1 cellular context compared by ENCODE assay signal in the genomic region with DNA sequence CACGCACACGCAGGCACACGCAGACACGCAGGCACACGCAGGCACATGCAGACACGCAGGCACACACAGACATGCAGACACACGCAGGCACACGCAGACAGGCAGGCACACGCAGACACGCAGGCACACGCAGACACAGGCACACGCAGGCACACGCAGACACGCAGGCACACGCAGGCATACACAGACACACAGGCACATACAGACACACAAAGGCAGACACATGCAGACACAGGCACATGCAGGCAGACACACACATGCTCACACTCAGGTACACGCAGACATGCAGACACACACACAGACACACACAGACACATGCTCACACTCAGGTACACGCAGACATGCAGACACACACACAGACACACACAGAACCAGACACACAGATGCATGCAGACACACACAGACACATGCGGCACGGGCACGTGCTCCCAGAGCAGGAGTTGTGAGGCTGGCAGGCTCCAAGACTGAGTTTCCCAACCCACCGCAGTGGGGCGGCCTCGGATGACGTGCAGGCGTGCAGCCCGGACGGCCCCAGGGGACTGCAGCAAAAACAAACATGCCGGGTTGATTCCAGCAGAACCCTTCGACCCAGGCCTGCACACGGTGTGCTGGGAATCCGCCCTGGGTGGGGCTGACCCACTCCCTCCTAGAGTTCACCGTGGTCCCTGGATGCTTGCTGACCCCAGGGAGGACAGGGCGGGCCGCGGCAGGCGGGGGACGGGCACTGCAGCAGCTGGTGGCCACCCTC.
TF ChIP-seq lines count a peak whose summit lies in the region.

No MANE protein-coding gene starts in this region.

TF ChIP-seq in HepG2, 621 proteins besides CTCF, POLR2A, EP300 and RAD21 (continued from another document and continues in another):
- no peak for TF ChIP-seq DNMT3B (CRISPR knock-in tag; conservative IDR thresholded peaks at IDR 0.05)
- TF ChIP-seq, protein P1, sequence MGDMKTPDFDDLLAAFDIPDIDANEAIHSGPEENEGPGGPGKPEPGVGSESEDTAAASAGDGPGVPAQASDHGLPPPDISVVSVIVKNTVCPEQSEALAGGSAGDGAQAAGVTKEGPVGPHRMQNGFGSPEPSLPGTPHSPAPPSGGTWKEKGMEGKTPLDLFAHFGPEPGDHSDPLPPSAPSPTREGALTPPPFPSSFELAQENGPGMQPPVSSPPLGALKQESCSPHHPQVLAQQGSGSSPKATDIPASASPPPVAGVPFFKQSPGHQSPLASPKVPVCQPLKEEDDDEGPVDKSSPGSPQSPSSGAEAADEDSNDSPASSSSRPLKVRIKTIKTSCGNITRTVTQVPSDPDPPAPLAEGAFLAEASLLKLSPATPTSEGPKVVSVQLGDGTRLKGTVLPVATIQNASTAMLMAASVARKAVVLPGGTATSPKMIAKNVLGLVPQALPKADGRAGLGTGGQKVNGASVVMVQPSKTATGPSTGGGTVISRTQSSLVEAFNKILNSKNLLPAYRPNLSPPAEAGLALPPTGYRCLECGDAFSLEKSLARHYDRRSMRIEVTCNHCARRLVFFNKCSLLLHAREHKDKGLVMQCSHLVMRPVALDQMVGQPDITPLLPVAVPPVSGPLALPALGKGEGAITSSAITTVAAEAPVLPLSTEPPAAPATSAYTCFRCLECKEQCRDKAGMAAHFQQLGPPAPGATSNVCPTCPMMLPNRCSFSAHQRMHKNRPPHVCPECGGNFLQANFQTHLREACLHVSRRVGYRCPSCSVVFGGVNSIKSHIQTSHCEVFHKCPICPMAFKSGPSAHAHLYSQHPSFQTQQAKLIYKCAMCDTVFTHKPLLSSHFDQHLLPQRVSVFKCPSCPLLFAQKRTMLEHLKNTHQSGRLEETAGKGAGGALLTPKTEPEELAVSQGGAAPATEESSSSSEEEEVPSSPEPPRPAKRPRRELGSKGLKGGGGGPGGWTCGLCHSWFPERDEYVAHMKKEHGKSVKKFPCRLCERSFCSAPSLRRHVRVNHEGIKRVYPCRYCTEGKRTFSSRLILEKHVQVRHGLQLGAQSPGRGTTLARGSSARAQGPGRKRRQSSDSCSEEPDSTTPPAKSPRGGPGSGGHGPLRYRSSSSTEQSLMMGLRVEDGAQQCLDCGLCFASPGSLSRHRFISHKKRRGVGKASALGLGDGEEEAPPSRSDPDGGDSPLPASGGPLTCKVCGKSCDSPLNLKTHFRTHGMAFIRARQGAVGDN (CRISPR knock-in tag; IDR thresholded peaks at IDR 0.05), result peak; percentile 98
- no peak for TF ChIP-seq MAF1 (CRISPR knock-in tag; IDR thresholded peaks at IDR 0.05; ENCODE audit: borderline replicate concordance)
- no peak for TF ChIP-seq MBD4 (IDR thresholded peaks at IDR 0.05; ENCODE audit: borderline replicate concordance, low read length)
- TF ChIP-seq ZNF335 (CRISPR knock-in tag; IDR thresholded peaks at IDR 0.05), result no peak
- no peak for TF ChIP-seq CC2D1A (CRISPR knock-in tag; IDR thresholded peaks at IDR 0.05)
- TF ChIP-seq KAT7 (CRISPR knock-in tag; IDR thresholded peaks at IDR 0.05; ENCODE audit: borderline replicate concordance), result no peak
- 0 out of 2 replicates have a peak, but pooled peaks have one; percentile 45 for TF ChIP-seq ZKSCAN8 (CRISPR knock-in tag; IDR thresholded peaks at IDR 0.05; ENCODE audit: borderline replicate concordance)
- TF ChIP-seq NFIB (CRISPR knock-in tag; IDR thresholded peaks at IDR 0.05; ENCODE audit: borderline replicate concordance), result no peak
- TF ChIP-seq MTA3 (CRISPR knock-in tag; IDR thresholded peaks at IDR 0.05), result no peak
- TF ChIP-seq EZH2 (conservative IDR thresholded peaks at IDR 0.05; ENCODE audit: low read depth, low read length), result no peak
- TF ChIP-seq ZNF367 (CRISPR knock-in tag; IDR thresholded peaks at IDR 0.05; ENCODE audit: borderline replicate concordance), result no peak
- TF ChIP-seq NFE2L1 (CRISPR knock-in tag; IDR thresholded peaks at IDR 0.05; ENCODE audit: borderline replicate concordance), result no peak
- TF ChIP-seq ZNF713 (CRISPR knock-in tag; IDR thresholded peaks at IDR 0.05), result peak; percentile 81; the same call in 1 of the 2 replicates
- TF ChIP-seq, protein P2, sequence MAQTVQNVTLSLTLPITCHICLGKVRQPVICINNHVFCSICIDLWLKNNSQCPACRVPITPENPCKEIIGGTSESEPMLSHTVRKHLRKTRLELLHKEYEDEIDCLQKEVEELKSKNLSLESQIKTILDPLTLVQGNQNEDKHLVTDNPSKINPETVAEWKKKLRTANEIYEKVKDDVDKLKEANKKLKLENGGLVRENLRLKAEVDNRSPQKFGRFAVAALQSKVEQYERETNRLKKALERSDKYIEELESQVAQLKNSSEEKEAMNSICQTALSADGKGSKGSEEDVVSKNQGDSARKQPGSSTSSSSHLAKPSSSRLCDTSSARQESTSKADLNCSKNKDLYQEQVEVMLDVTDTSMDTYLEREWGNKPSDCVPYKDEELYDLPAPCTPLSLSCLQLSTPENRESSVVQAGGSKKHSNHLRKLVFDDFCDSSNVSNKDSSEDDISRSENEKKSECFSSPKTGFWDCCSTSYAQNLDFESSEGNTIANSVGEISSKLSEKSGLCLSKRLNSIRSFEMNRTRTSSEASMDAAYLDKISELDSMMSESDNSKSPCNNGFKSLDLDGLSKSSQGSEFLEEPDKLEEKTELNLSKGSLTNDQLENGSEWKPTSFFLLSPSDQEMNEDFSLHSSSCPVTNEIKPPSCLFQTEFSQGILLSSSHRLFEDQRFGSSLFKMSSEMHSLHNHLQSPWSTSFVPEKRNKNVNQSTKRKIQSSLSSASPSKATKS (CRISPR knock-in tag; IDR thresholded peaks at IDR 0.05), result no peak
- TF ChIP-seq, protein P3, sequence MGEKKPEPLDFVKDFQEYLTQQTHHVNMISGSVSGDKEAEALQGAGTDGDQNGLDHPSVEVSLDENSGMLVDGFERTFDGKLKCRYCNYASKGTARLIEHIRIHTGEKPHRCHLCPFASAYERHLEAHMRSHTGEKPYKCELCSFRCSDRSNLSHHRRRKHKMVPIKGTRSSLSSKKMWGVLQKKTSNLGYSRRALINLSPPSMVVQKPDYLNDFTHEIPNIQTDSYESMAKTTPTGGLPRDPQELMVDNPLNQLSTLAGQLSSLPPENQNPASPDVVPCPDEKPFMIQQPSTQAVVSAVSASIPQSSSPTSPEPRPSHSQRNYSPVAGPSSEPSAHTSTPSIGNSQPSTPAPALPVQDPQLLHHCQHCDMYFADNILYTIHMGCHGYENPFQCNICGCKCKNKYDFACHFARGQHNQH (CRISPR knock-in tag; IDR thresholded peaks at IDR 0.05), result peak; percentile 52; the same call in 1 of the 2 replicates
- TF ChIP-seq MEF2D (CRISPR knock-in tag; IDR thresholded peaks at IDR 0.05), result peak; percentile 60; the same call in 1 of the 2 replicates
- TF ChIP-seq FOXO1 (CRISPR knock-in tag; IDR thresholded peaks at IDR 0.05), result peak; percentile 49; the same call in 1 of the 2 replicates
- TF ChIP-seq TEAD2 (CRISPR knock-in tag; IDR thresholded peaks at IDR 0.05), result no peak
- TF ChIP-seq ATF7 (IDR thresholded peaks at IDR 0.05), result no peak
- TF ChIP-seq ATF7 (CRISPR knock-in tag; IDR thresholded peaks at IDR 0.05), result peak; percentile 94; the same call in 1 of the 2 replicates
- no peak for TF ChIP-seq NKX3-1 (CRISPR knock-in tag; IDR thresholded peaks at IDR 0.05)
- no peak for TF ChIP-seq ZNF432 (CRISPR knock-in tag; IDR thresholded peaks at IDR 0.05; ENCODE audit: borderline replicate concordance)
- no peak for TF ChIP-seq HOXA9 (CRISPR knock-in tag; IDR thresholded peaks at IDR 0.05; ENCODE audit: borderline replicate concordance)
- no peak for TF ChIP-seq ZBTB8A (CRISPR knock-in tag; IDR thresholded peaks at IDR 0.05; ENCODE audit: borderline replicate concordance, low read depth)
- TF ChIP-seq POLR2AphosphoS2 (IDR thresholded peaks at IDR 0.05; ENCODE audit: low read depth, low read length), result no peak
- TF ChIP-seq, protein P4, sequence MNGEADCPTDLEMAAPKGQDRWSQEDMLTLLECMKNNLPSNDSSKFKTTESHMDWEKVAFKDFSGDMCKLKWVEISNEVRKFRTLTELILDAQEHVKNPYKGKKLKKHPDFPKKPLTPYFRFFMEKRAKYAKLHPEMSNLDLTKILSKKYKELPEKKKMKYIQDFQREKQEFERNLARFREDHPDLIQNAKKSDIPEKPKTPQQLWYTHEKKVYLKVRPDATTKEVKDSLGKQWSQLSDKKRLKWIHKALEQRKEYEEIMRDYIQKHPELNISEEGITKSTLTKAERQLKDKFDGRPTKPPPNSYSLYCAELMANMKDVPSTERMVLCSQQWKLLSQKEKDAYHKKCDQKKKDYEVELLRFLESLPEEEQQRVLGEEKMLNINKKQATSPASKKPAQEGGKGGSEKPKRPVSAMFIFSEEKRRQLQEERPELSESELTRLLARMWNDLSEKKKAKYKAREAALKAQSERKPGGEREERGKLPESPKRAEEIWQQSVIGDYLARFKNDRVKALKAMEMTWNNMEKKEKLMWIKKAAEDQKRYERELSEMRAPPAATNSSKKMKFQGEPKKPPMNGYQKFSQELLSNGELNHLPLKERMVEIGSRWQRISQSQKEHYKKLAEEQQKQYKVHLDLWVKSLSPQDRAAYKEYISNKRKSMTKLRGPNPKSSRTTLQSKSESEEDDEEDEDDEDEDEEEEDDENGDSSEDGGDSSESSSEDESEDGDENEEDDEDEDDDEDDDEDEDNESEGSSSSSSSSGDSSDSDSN (CRISPR knock-in tag; IDR thresholded peaks at IDR 0.05), result peak; percentile 68
- TF ChIP-seq, protein P5, sequence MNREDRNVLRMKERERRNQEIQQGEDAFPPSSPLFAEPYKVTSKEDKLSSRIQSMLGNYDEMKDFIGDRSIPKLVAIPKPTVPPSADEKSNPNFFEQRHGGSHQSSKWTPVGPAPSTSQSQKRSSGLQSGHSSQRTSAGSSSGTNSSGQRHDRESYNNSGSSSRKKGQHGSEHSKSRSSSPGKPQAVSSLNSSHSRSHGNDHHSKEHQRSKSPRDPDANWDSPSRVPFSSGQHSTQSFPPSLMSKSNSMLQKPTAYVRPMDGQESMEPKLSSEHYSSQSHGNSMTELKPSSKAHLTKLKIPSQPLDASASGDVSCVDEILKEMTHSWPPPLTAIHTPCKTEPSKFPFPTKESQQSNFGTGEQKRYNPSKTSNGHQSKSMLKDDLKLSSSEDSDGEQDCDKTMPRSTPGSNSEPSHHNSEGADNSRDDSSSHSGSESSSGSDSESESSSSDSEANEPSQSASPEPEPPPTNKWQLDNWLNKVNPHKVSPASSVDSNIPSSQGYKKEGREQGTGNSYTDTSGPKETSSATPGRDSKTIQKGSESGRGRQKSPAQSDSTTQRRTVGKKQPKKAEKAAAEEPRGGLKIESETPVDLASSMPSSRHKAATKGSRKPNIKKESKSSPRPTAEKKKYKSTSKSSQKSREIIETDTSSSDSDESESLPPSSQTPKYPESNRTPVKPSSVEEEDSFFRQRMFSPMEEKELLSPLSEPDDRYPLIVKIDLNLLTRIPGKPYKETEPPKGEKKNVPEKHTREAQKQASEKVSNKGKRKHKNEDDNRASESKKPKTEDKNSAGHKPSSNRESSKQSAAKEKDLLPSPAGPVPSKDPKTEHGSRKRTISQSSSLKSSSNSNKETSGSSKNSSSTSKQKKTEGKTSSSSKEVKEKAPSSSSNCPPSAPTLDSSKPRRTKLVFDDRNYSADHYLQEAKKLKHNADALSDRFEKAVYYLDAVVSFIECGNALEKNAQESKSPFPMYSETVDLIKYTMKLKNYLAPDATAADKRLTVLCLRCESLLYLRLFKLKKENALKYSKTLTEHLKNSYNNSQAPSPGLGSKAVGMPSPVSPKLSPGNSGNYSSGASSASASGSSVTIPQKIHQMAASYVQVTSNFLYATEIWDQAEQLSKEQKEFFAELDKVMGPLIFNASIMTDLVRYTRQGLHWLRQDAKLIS (CRISPR knock-in tag; IDR thresholded peaks at IDR 0.05), result no peak
- 0 out of 2 replicates have a peak, but pooled peaks have one; percentile 29 for TF ChIP-seq ELF3 (CRISPR knock-in tag; IDR thresholded peaks at IDR 0.05)
- TF ChIP-seq, protein P6, sequence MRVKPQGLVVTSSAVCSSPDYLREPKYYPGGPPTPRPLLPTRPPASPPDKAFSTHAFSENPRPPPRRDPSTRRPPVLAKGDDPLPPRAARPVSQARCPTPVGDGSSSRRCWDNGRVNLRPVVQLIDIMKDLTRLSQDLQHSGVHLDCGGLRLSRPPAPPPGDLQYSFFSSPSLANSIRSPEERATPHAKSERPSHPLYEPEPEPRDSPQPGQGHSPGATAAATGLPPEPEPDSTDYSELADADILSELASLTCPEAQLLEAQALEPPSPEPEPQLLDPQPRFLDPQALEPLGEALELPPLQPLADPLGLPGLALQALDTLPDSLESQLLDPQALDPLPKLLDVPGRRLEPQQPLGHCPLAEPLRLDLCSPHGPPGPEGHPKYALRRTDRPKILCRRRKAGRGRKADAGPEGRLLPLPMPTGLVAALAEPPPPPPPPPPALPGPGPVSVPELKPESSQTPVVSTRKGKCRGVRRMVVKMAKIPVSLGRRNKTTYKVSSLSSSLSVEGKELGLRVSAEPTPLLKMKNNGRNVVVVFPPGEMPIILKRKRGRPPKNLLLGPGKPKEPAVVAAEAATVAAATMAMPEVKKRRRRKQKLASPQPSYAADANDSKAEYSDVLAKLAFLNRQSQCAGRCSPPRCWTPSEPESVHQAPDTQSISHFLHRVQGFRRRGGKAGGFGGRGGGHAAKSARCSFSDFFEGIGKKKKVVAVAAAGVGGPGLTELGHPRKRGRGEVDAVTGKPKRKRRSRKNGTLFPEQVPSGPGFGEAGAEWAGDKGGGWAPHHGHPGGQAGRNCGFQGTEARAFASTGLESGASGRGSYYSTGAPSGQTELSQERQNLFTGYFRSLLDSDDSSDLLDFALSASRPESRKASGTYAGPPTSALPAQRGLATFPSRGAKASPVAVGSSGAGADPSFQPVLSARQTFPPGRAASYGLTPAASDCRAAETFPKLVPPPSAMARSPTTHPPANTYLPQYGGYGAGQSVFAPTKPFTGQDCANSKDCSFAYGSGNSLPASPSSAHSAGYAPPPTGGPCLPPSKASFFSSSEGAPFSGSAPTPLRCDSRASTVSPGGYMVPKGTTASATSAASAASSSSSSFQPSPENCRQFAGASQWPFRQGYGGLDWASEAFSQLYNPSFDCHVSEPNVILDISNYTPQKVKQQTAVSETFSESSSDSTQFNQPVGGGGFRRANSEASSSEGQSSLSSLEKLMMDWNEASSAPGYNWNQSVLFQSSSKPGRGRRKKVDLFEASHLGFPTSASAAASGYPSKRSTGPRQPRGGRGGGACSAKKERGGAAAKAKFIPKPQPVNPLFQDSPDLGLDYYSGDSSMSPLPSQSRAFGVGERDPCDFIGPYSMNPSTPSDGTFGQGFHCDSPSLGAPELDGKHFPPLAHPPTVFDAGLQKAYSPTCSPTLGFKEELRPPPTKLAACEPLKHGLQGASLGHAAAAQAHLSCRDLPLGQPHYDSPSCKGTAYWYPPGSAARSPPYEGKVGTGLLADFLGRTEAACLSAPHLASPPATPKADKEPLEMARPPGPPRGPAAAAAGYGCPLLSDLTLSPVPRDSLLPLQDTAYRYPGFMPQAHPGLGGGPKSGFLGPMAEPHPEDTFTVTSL (CRISPR knock-in tag; IDR thresholded peaks at IDR 0.05; ENCODE audit: borderline replicate concordance), result no peak
- TF ChIP-seq SP2 (CRISPR knock-in tag; IDR thresholded peaks at IDR 0.05), result peak; percentile 51
- no peak for TF ChIP-seq MEIS2 (CRISPR knock-in tag; IDR thresholded peaks at IDR 0.05)
- TF ChIP-seq, protein P7, sequence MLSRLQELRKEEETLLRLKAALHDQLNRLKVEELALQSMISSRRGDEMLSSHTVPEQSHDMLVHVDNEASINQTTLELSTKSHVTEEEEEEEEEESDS (CRISPR knock-in tag; IDR thresholded peaks at IDR 0.05; ENCODE audit: borderline replicate concordance), result no peak
- no peak for TF ChIP-seq PPARG (CRISPR knock-in tag; conservative IDR thresholded peaks at IDR 0.05)
